In genomic region chr2:112869258-112869842, GRCh38 we compare ENCODE assay signal across 9 cellular contexts. TPM values are rescaled to one million over a fixed set of nuclear protein-coding genes. Genes with fewer than 3 reads are reported as not detected.
DNase-seq lines count a peak whose midpoint lies in the region; ATAC-seq and TF ChIP-seq lines count a peak whose summit lies in the region.
"Had no signal": no experiment of that assay in that cellular context is flagged by ENCODE, and none has a peak within 500 bp of the region (broad histone marks: within the 10 kb centered on the region; RNA-seq: fewer than 3 reads in every experiment).

No MANE protein-coding gene starts in this region.

- no peaks in the 10 kb centered on the region for H3K36me3 Mint-ChIP-seq in stimulated activated naive CD8-positive, alpha-beta T cell treated with anti-CD3 and anti-CD28 coated beads, Interleukin-15, Interleukin-2, amounts not matched to agents 100 ng/mL and 50 ng/mL, for 24 hours (ENCODE audit: low read depth)

- H3K27me3 ChIP-seq in BJ (ENCODE audit: control insufficient read depth, insufficient read depth, low read length), result no peaks in the 10 kb centered on the region

- DNase-seq in BJ (ENCODE audit: low read depth), result peak; percentile 79
- DNase-seq in LHCN-M2 (ENCODE audit: low read depth), result peak; percentile 79
- peak; percentile 19 for DNase-seq in SHP77 treated with DMSO at 0.1 percent for 48 hours (lab: John Stamatoyannopoulos, UW)
- peak; percentile 75 to 93 for DNase-seq in foreskin fibroblast
- DNase-seq in effector CD8-positive, alpha-beta T cell (lab: John Stamatoyannopoulos, UW), result no peak

- POLR2A ChIA-PET in BJ (lab: Charles Lee), result no interaction called here

- no peaks in the 10 kb centered on the region for H3K36me3 ChIP-seq in BJ (ENCODE audit: control insufficient read depth, insufficient read depth, low read length)

- H3K4me3 ChIP-seq in BJ (ENCODE audit: low read depth, low read length) (no peak overlapping the region), foreskin fibroblast (ENCODE audit: low read depth in 1 of 2, low read length in 2 of 2) (no peak overlapping the region)
- H3K4me3 ChIP-seq: GM12878 had no signal

- H3K4me1 Mint-ChIP-seq in stimulated activated naive CD8-positive, alpha-beta T cell treated with anti-CD3 and anti-CD28 coated beads, Interleukin-15, Interleukin-2, amounts not matched to agents 100 ng/mL and 50 ng/mL, for 24 hours (ENCODE audit: low read depth), result peaks cover 5% of the 10 kb centered on the region

- no peaks in the 10 kb centered on the region for H3K9me3 Mint-ChIP-seq in stimulated activated naive CD8-positive, alpha-beta T cell treated with anti-CD3 and anti-CD28 coated beads, Interleukin-15, Interleukin-2, amounts not matched to agents 100 ng/mL and 50 ng/mL, for 24 hours

- peaks cover 37% of the 10 kb centered on the region for H3K27me3 Mint-ChIP-seq in stimulated activated naive CD8-positive, alpha-beta T cell treated with anti-CD3 and anti-CD28 coated beads, Interleukin-15, Interleukin-2, amounts not matched to agents 100 ng/mL and 50 ng/mL, for 24 hours

- H3K4me3 Mint-ChIP-seq in stimulated activated naive CD8-positive, alpha-beta T cell treated with anti-CD3 and anti-CD28 coated beads, Interleukin-15, Interleukin-2, amounts not matched to agents 100 ng/mL and 50 ng/mL, for 24 hours, result no peak overlapping the region

- peak overlapping the region; percentile 10 for H3K27ac Mint-ChIP-seq in stimulated activated naive CD8-positive, alpha-beta T cell treated with anti-CD3 and anti-CD28 coated beads, Interleukin-15, Interleukin-2, amounts not matched to agents 100 ng/mL and 50 ng/mL, for 24 hours

- ATAC-seq in GM18909 (IDR thresholded peaks at IDR 0.05; ENCODE audit: poor library complexity, unreplicated experiment) (no peak), HG02571 (IDR thresholded peaks at IDR 0.05; ENCODE audit: unreplicated experiment) (no peak)
- ATAC-seq: GM12878 had no signal

- CTCF ChIA-PET in BJ (lab: Yijun Ruan, JAX), result interaction anchor here (0.6 to 1.7 kb wide), 2 partner anchors 16 to 121 kb away, joined by 3 to 8 read pairs; no protein-coding TSS in a partner anchor

- TF ChIP-seq CTCF in BJ (IDR thresholded peaks at IDR 0.05; ENCODE audit: insufficient read depth, low read depth, low read length) (no peak), foreskin fibroblast (IDR thresholded peaks at IDR 0.05; ENCODE audit: low read depth, low read length) (no peak)

RNA-seq across cellular contexts. Expression of gene IL1B, which starts 32.8 kb away (rescaled TPM):
- 7.6 and 8.4 TPM in 2 replicates for polyA plus RNA-seq in BJ (2011; rRNA removed)
- polyA minus RNA-seq in BJ (2011; rRNA and poly(A)+ RNA removed), result 15.2 and 18.1 TPM in 2 replicates
- 0.06 and 0.86 TPM in 2 replicates for total RNA-seq in LHCN-M2 (2014; rRNA removed)
- 0.30 TPM for polyA plus RNA-seq in LHCN-M2 (2012)

RNA-seq across cellular contexts. Expression of gene IL37, which starts 41.6 kb away (rescaled TPM):
- not detected in 2 replicates for polyA plus RNA-seq in BJ (2011; rRNA removed)
- polyA minus RNA-seq in BJ (2011; rRNA and poly(A)+ RNA removed), result not detected in 2 replicates
- total RNA-seq in LHCN-M2 (2014; rRNA removed), result 0.75 TPM in 1 of 2 replicates, not detected in the other
- polyA plus RNA-seq in LHCN-M2 (2012), result 0.11 TPM
- total RNA-seq: GM12878 had no signal
